ENCODE assay signal across 9 cellular contexts in genomic region chr1:14929547-14930223, GRCh38.
A peak's percentile ranks its signal among the peaks of the same experiment; 100 is the strongest.
DNase-seq lines count a peak whose midpoint lies in the region; ATAC-seq and TF ChIP-seq lines count a peak whose summit lies in the region.
"Had no signal": no experiment of that assay in that cellular context is flagged by ENCODE, and none has a peak within 500 bp of the region (broad histone marks: within the 10 kb centered on the region; RNA-seq: fewer than 3 reads in every experiment).

No MANE protein-coding gene starts in this region.

- H3K9me3 ChIP-seq in prostate gland, result no peaks in the 10 kb centered on the region

- H3K4me1 ChIP-seq in prostate gland (replicated peaks), result peaks cover 3% of the 10 kb centered on the region

- intact Hi-C loops in Right ventricle myocardium superior (cut with DNase I) (loop anchor here (5.0 kb wide), 1 partner anchor 93 kb away; no protein-coding TSS in a partner anchor), prostate gland (cut with DNase I) (no loop called here), Calu3 (cut with micrococcal nuclease; ENCODE audit: unreplicated experiment) (no loop called here)

- no peak overlapping the region for H3K4me3 Mint-ChIP-seq in activated T-helper 17 cell treated with anti-CD3 and anti-CD28 coated beads, Interleukin-2, amount 50 U/mL, for 72 hours
- H3K4me3 Mint-ChIP-seq in Calu3 (ENCODE audit: low read depth, unreplicated experiment), result no peak overlapping the region
- H3K4me3 Mint-ChIP-seq: activated T-cell treated with anti-CD3 and anti-CD28 coated beads, Interleukin-2, amount 50 U/mL, for 4 hours had no signal

- CTCF ChIA-PET in Calu3 (lab: Charles Lee), result no interaction called here

- H3K4me3 ChIP-seq in prostate gland, result no peak overlapping the region

- H3K27ac Mint-ChIP-seq in activated T-helper 17 cell treated with anti-CD3 and anti-CD28 coated beads, Interleukin-2, amount 50 U/mL, for 72 hours, result no peak overlapping the region
- H3K27ac Mint-ChIP-seq in Calu3 (ENCODE audit: unreplicated experiment), result no peak overlapping the region

- TF ChIP-seq CTCF in prostate gland (IDR thresholded peaks at IDR 0.05) (no peak), Calu3 (IDR thresholded peaks at IDR 0.05; ENCODE audit: unreplicated experiment) (no peak)

- 28% methylated on average over 21 of the region's 21 CpGs for WGBS in prostate gland

- no TSS peak for BruUV-seq in Calu3 (replicated peaks; lab: Mats Ljungman, UMichigan)

- peaks cover 34% of the 10 kb centered on the region for H3K27me3 Mint-ChIP-seq in activated T-helper 17 cell treated with anti-CD3 and anti-CD28 coated beads, Interleukin-2, amount 50 U/mL, for 72 hours
- peaks cover 19% of the 10 kb centered on the region for H3K27me3 Mint-ChIP-seq in Calu3 (ENCODE audit: unreplicated experiment)

- H3K4me1 Mint-ChIP-seq in activated T-helper 17 cell treated with anti-CD3 and anti-CD28 coated beads, Interleukin-2, amount 50 U/mL, for 72 hours, result no peaks in the 10 kb centered on the region
- H3K4me1 Mint-ChIP-seq in Calu3 (ENCODE audit: low read depth, unreplicated experiment), result no peaks in the 10 kb centered on the region

- no peaks in the 10 kb centered on the region for H3K36me3 Mint-ChIP-seq in activated T-helper 17 cell treated with anti-CD3 and anti-CD28 coated beads, Interleukin-2, amount 50 U/mL, for 72 hours (ENCODE audit: low read depth)
- peaks cover 5% of the 10 kb centered on the region for H3K36me3 Mint-ChIP-seq in Calu3 (ENCODE audit: insufficient read depth, unreplicated experiment)

- no peaks in the 10 kb centered on the region for H3K36me3 ChIP-seq in prostate gland

- peak overlapping the region; percentile 32 to 57 for H3K27ac ChIP-seq in prostate gland

- ATAC-seq in Right ventricle myocardium superior (ENCODE audit: poor library complexity), result peak; percentile 55
- ATAC-seq in activated T-helper 17 cell treated with anti-CD3 and anti-CD28 coated beads, Interleukin-2, amount 50 U/mL, for 72 hours (replicated peaks), result no peak
- ATAC-seq: activated T-cell treated with anti-CD3 and anti-CD28 coated beads, Interleukin-2, amount 50 U/mL, for 4 hours had no signal

- peak; percentile 54 for TF ChIP-seq POLR2A in prostate gland (IDR thresholded peaks at IDR 0.05)

- no peaks in the 10 kb centered on the region for H3K27me3 ChIP-seq in prostate gland (replicated peaks; ENCODE audit: insufficient read depth)

- no peaks in the 10 kb centered on the region for H3K9me3 Mint-ChIP-seq in activated T-helper 17 cell treated with anti-CD3 and anti-CD28 coated beads, Interleukin-2, amount 50 U/mL, for 72 hours
- no peaks in the 10 kb centered on the region for H3K9me3 Mint-ChIP-seq in Calu3 (ENCODE audit: low read depth, unreplicated experiment)
- H3K9me3 Mint-ChIP-seq: activated T-cell treated with anti-CD3 and anti-CD28 coated beads, Interleukin-2, amount 50 U/mL, for 4 hours had no signal

- peak; percentile 66 for DNase-seq in GM03348 (ENCODE audit: low spot score)
- peak; percentile 70 for DNase-seq in NCI-H446 treated with DMSO at 0.1 percent for 48 hours (lab: John Stamatoyannopoulos, UW)
- DNase-seq in Right ventricle myocardium superior, result no peak
- DNase-seq in prostate gland (ENCODE audit: low spot score), result peak; percentile 67
- no peak for DNase-seq in epidermal melanocyte (ENCODE audit: insufficient read length, low spot score)
- no peak for DNase-seq in activated CD4-positive, alpha-beta T cell treated with anti-CD3 and anti-CD28 coated beads, Interleukin-2, amount 50 U/mL, for 4 hours
- DNase-seq in Calu3, result no peak
- DNase-seq: activated T-cell treated with anti-CD3 and anti-CD28 coated beads, Interleukin-2, amount 50 U/mL, for 4 hours had no signal

Comparison
In these comparisons a context has a peak if more than half of its experiments do, and no peak if none do; other contexts are left out.
1. DNase-seq: peak in GM03348 (single experiment), NCI-H446 treated with DMSO at 0.1 percent for 48 hours (single experiment) and prostate gland (single experiment); none in Right ventricle myocardium superior (single experiment), epidermal melanocyte (single experiment), activated CD4-positive, alpha-beta T cell treated with anti-CD3 and anti-CD28 coated beads, Interleukin-2, amount 50 U/mL, for 4 hours (0 of 2) and Calu3 (single experiment).